16 cellular contexts compared by ENCODE assay signal in the genomic region with DNA sequence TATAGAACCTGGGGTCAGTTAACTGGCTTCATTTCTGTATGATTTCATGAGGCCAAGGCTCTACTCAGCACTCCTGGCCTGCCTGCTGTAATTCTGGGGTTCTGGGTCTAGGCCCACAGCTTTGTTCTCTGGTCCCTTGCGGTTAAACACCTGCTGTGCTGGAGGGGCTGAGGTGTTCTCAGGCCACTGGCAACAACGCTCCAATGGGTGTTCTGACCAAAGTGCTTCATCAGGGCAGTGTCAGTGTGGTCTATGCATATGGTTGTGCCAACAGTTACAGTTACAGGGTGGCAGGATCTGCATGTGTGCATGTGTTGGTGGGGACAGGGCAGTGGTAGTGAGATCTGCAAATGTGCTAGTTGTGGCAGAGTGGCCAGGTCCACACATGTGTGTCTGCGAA.
DNase-seq lines count a peak whose midpoint lies in the region; ATAC-seq, FAIRE-seq and TF ChIP-seq lines count a peak whose summit lies in the region.
"Had no signal": no experiment of that assay in that cellular context is flagged by ENCODE, and none has a peak within 500 bp of the region (broad histone marks: within the 10 kb centered on the region; RNA-seq: fewer than 3 reads in every experiment).

No MANE protein-coding gene starts in this region.

- H2BK20ac ChIP-seq in H1 (ENCODE audit: low read length): no peak overlapping the region

- no peak for FAIRE-seq in H1 (lab: Jason Lieb, UNC)
- FAIRE-seq: GM12891, GM19239 had no signal

- peak; percentile 19 for ATAC-seq in stimulated activated effector memory CD8-positive, alpha-beta T cell treated with anti-CD3 and anti-CD28 coated beads, Interleukin-12 subunit alpha, Interleukin-12 subunit beta, amount 100 ng/mL, for 72 hours
- ATAC-seq: CD8-positive, alpha-beta T cell had no signal

- H2BK120ac ChIP-seq in H1 (replicated peaks; ENCODE audit: low read depth, low read length): no peak overlapping the region

- TF ChIP-seq RAD21 in H1 (IDR thresholded peaks at IDR 0.05 in 1 of 2, conservative IDR thresholded peaks at IDR 0.05 in 1 of 2; ENCODE audit: low read depth in 2 of 2, low read length in 2 of 2): no peak

- WGBS in H1 (ENCODE audit: extremely low coverage in 1 of 2, insufficient coverage in 1 of 2, insufficient read length in 1 of 2, insufficient replicate concordance in 2 of 2, low coverage in 1 of 2, low lambda C conversion rate in 2 of 2, missing lambda C conversion rate in 1 of 2), 2 experiments: 85% methylated on average over 3 of the region's 3 CpGs; no CpG with 5 or more reads in 1 of the 2 experiments

- peak overlapping the region; percentile 7; the same call in 1 of the 2 replicates for H3K18ac ChIP-seq in H1 (ENCODE audit: extremely low read depth, low read length)

- peak overlapping the region; percentile 22 for H4K91ac ChIP-seq in H1 (replicated peaks; ENCODE audit: insufficient read length, low read length)

- H3K79me2 ChIP-seq in KMS-11 (ENCODE audit: insufficient read depth, low read depth) (no peaks in the 10 kb centered on the region), H1 (ENCODE audit: control insufficient read depth in 1 of 2, insufficient read depth in 2 of 2, low read length in 2 of 2) (no peaks in the 10 kb centered on the region)

- H3K9me3 ChIP-seq in H1 (ENCODE audit: insufficient read depth in 2 of 2, low read depth in 1 of 2, low read length in 1 of 2): no peaks in the 10 kb centered on the region
- H3K9me3 ChIP-seq: BLaER1 treated with 17β-estradiol and CSF1 and Interleukin-3, amounts not matched to agents 10 nM and 100 nM had no signal

- H2AFZ ChIP-seq in KMS-11 (ENCODE audit: low read depth): peak overlapping the region; percentile 1; the same call in 1 of the 2 replicates
- H2AFZ ChIP-seq in H1 (ENCODE audit: low read length): 0 out of 2 replicates have a peak overlapping the region, but pooled peaks have one; percentile 4

- H3K4me3 Mint-ChIP-seq in stimulated activated effector memory CD8-positive, alpha-beta T cell treated with anti-CD3 and anti-CD28 coated beads, Interleukin-12 subunit alpha, Interleukin-12 subunit beta, amount 100 ng/mL, for 72 hours: no peak overlapping the region
- H3K4me3 Mint-ChIP-seq: B cell; CD8-positive, alpha-beta T cell had no signal

- peak overlapping the region; percentile 68; the same call in 1 of the 2 replicates for H2BK12ac ChIP-seq in H1 (ENCODE audit: low read depth, low read length)

- H3K79me1 ChIP-seq in H1 (ENCODE audit: low read depth, low read length): no peaks in the 10 kb centered on the region

- no peaks in the 10 kb centered on the region for H3K36me3 Mint-ChIP-seq in stimulated activated effector memory CD8-positive, alpha-beta T cell treated with anti-CD3 and anti-CD28 coated beads, Interleukin-12 subunit alpha, Interleukin-12 subunit beta, amount 100 ng/mL, for 72 hours
- H3K36me3 Mint-ChIP-seq: CD8-positive, alpha-beta T cell had no signal

- H3K36me3 ChIP-seq in KMS-11 (ENCODE audit: insufficient read depth) (no peaks in the 10 kb centered on the region), H1 (ENCODE audit: control insufficient read depth in 2 of 4, insufficient read depth in 4 of 4, low read length in 3 of 4) (no peaks in the 10 kb centered on the region)
- H3K36me3 ChIP-seq: BLaER1 treated with 17β-estradiol and CSF1 and Interleukin-3, amounts not matched to agents 10 nM and 100 nM had no signal

- H4K5ac ChIP-seq in H1 (ENCODE audit: insufficient read length, low read depth, low read length): no peak overlapping the region

- H4K20me1 ChIP-seq in KMS-11 (ENCODE audit: insufficient read depth) (no peaks in the 10 kb centered on the region), H1 (replicated peaks in 1 of 2; ENCODE audit: control insufficient read depth in 1 of 2, insufficient read depth in 2 of 2, low read length in 2 of 2) (no peaks in the 10 kb centered on the region)
- H4K20me1 ChIP-seq: BLaER1 treated with 17β-estradiol and CSF1 and Interleukin-3, amounts not matched to agents 10 nM and 100 nM had no signal

- POLR2A ChIA-PET in H1 (lab: Charles Lee; ENCODE audit: partially characterized antibody): no interaction called here

- H3K27ac Mint-ChIP-seq in stimulated activated effector memory CD8-positive, alpha-beta T cell treated with anti-CD3 and anti-CD28 coated beads, Interleukin-12 subunit alpha, Interleukin-12 subunit beta, amount 100 ng/mL, for 72 hours: no peak overlapping the region
- H3K27ac Mint-ChIP-seq: B cell; CD8-positive, alpha-beta T cell had no signal

- H3K4me1 ChIP-seq in KMS-11 (ENCODE audit: low read depth, poor library complexity, severe bottlenecking): peaks cover 21% of the 10 kb centered on the region
- no peaks in the 10 kb centered on the region for H3K4me1 ChIP-seq in H1 (replicated peaks in 1 of 4; ENCODE audit: control insufficient read depth in 3 of 4, insufficient read depth in 4 of 4, low read length in 3 of 4)
- H3K4me1 ChIP-seq: BLaER1 treated with 17β-estradiol and CSF1 and Interleukin-3, amounts not matched to agents 10 nM and 100 nM had no signal

- no peak for TF ChIP-seq POLR2A in H1 (IDR thresholded peaks at IDR 0.05; ENCODE audit: control extremely low read depth in 1 of 2, low read depth in 2 of 2, low read length in 2 of 2)

- H2BK5ac ChIP-seq in H1 (ENCODE audit: low read depth, low read length): no peak overlapping the region

- peaks cover 14% of the 10 kb centered on the region for H3K9me3 Mint-ChIP-seq in stimulated activated effector memory CD8-positive, alpha-beta T cell treated with anti-CD3 and anti-CD28 coated beads, Interleukin-12 subunit alpha, Interleukin-12 subunit beta, amount 100 ng/mL, for 72 hours

- no peak for TF ChIP-seq CTCF in KMS-11 (conservative IDR thresholded peaks at IDR 0.05; ENCODE audit: low read depth, low read length)
- no peak for TF ChIP-seq CTCF in H1 (IDR thresholded peaks at IDR 0.05; ENCODE audit: control extremely low read depth in 1 of 3, insufficient read depth in 1 of 3, low read depth in 1 of 3, low read length in 3 of 3)

- CTCF ChIA-PET in H1 (lab: Charles Lee; ENCODE audit: partially characterized antibody): no interaction called here

- H4K8ac ChIP-seq in H1 (ENCODE audit: extremely low read depth, insufficient read depth, low read length): peak overlapping the region; percentile 14; the same call in 1 of the 2 replicates

- no peak overlapping the region for H3K56ac ChIP-seq in H1 (replicated peaks; ENCODE audit: insufficient read length, low read depth, low read length)

- no peak overlapping the region for H2BK15ac ChIP-seq in H1 (ENCODE audit: low read length)

- H3K4me3 ChIP-seq in KMS-11 (IDR thresholded peaks at IDR 0.05; ENCODE audit: insufficient read depth, low read depth, low read length) (no peak overlapping the region), H1 (ENCODE audit: extremely low read depth in 1 of 4, insufficient read depth in 2 of 4, low read depth in 3 of 4, low read length in 4 of 4) (no peak overlapping the region)
- H3K4me3 ChIP-seq: BLaER1 treated with 17β-estradiol and CSF1 and Interleukin-3, amounts not matched to agents 10 nM and 100 nM had no signal

- TF ChIP-seq EP300 in H1 (IDR thresholded peaks at IDR 0.05; ENCODE audit: borderline replicate concordance in 1 of 2, low read depth in 2 of 2, low read length in 2 of 2): no peak

- peak overlapping the region; percentile 71; the same call in 1 of the 2 replicates for H2AK5ac ChIP-seq in H1 (ENCODE audit: low read depth, low read length)

- no peak overlapping the region for H3K9ac ChIP-seq in KMS-11
- H3K9ac ChIP-seq in H1 (replicated peaks in 1 of 4; ENCODE audit: extremely low read depth in 1 of 4, low read depth in 3 of 4, low read length in 3 of 4): no peak overlapping the region
- H3K9ac ChIP-seq: BLaER1 treated with 17β-estradiol and CSF1 and Interleukin-3, amounts not matched to agents 10 nM and 100 nM had no signal

- peak overlapping the region; percentile 44 for H3K27ac ChIP-seq in KMS-11
- H3K27ac ChIP-seq in H1 (ENCODE audit: low read depth, low read length): no peak overlapping the region
- H3K27ac ChIP-seq: BLaER1 treated with 17β-estradiol and CSF1 and Interleukin-3, amounts not matched to agents 10 nM and 100 nM had no signal

- no peaks in the 10 kb centered on the region for H3K23me2 ChIP-seq in H1 (ENCODE audit: low read depth, low read length)

- H3K14ac ChIP-seq in H1 (ENCODE audit: insufficient read length): no peak overlapping the region

- no peak overlapping the region for H3K23ac ChIP-seq in H1 (ENCODE audit: insufficient read length)

- no peak overlapping the region for H3K4ac ChIP-seq in H1 (replicated peaks; ENCODE audit: insufficient read length, low read depth, low read length)

- no peaks in the 10 kb centered on the region for H3K27me3 ChIP-seq in KMS-11 (ENCODE audit: insufficient read depth, low read depth)
- H3K27me3 ChIP-seq in H1 (replicated peaks in 1 of 4; ENCODE audit: control insufficient read depth in 3 of 4, extremely low read depth in 1 of 4, insufficient read depth in 3 of 4, low read length in 3 of 4): no peaks in the 10 kb centered on the region
- H3K27me3 ChIP-seq: BLaER1 treated with 17β-estradiol and CSF1 and Interleukin-3, amounts not matched to agents 10 nM and 100 nM had no signal

- H3K4me1 Mint-ChIP-seq in stimulated activated effector memory CD8-positive, alpha-beta T cell treated with anti-CD3 and anti-CD28 coated beads, Interleukin-12 subunit alpha, Interleukin-12 subunit beta, amount 100 ng/mL, for 72 hours: no peaks in the 10 kb centered on the region
- H3K4me1 Mint-ChIP-seq: B cell had no signal

- DNase-seq in H1 (ENCODE audit: low read depth in 1 of 2, low spot score in 2 of 2) (no peak), NCI-H82 (lab: John Stamatoyannopoulos, UW) (no peak), DMS 273 treated with DMSO at 0.1 percent for 48 hours (lab: John Stamatoyannopoulos, UW) (no peak), NCI-H2107 (lab: John Stamatoyannopoulos, UW) (no peak)
- no peak for DNase-seq in stimulated activated effector memory CD8-positive, alpha-beta T cell treated with anti-CD3 and anti-CD28 coated beads, Interleukin-12 subunit alpha, Interleukin-12 subunit beta, amount 100 ng/mL, for 72 hours (ENCODE audit: low spot score in 2 of 2)
- DNase-seq: Calu3; CD8-positive, alpha-beta T cell; DMS53; DND-41; EL; HCEC 1CT had no signal

- H3K4me2 ChIP-seq in KMS-11 (no peak overlapping the region), H1 (ENCODE audit: insufficient read depth in 1 of 2, low read depth in 2 of 2, low read length in 2 of 2) (no peak overlapping the region)
- H3K4me2 ChIP-seq: BLaER1 treated with 17β-estradiol and CSF1 and Interleukin-3, amounts not matched to agents 10 nM and 100 nM had no signal

TF ChIP-seq in H1, 55 proteins besides CTCF, POLR2A, EP300 and RAD21 (continues in another document):
- TF ChIP-seq SUZ12 (IDR thresholded peaks at IDR 0.05; ENCODE audit: low read length) (no peak), HDAC2 (IDR thresholded peaks at IDR 0.05; ENCODE audit: borderline replicate concordance in 1 of 2, low read depth in 2 of 2, low read length in 2 of 2) (no peak), MAFK (IDR thresholded peaks at IDR 0.05; ENCODE audit: low read depth, low read length) (no peak), SRF (IDR thresholded peaks at IDR 0.05; ENCODE audit: low read depth, low read length) (no peak)
